Comparison of ENCODE assay signal across 20 cellular contexts in genomic region chr5:160033546-160034252, GRCh38. TPM values are rescaled to one million over a fixed set of nuclear protein-coding genes. Genes with fewer than 3 reads are reported as not detected.
DNase-seq lines count a peak whose midpoint lies in the region; ATAC-seq, FAIRE-seq and TF ChIP-seq lines count a peak whose summit lies in the region.
"Had no signal": no experiment of that assay in that cellular context is flagged by ENCODE, and none has a peak within 500 bp of the region (broad histone marks: within the 10 kb centered on the region; RNA-seq: fewer than 3 reads in every experiment).

No MANE protein-coding gene starts in this region.

- peaks cover 5% of the 10 kb centered on the region for H3K79me2 ChIP-seq in HepG2 (ENCODE audit: insufficient read depth, low read length)
- no peaks in the 10 kb centered on the region for H3K79me2 ChIP-seq in endothelial cell of umbilical vein (ENCODE audit: control insufficient read depth, insufficient read depth, low read length)

- no peak overlapping the region for H3K4me3 Mint-ChIP-seq in WTC11
- H3K4me3 Mint-ChIP-seq in stimulated activated effector memory CD8-positive, alpha-beta T cell treated with anti-CD3 and anti-CD28 coated beads, Interleukin-12 subunit alpha, Interleukin-12 subunit beta, amount 100 ng/mL, for 72 hours, result no peak overlapping the region
- H3K4me3 Mint-ChIP-seq: B cell; CD8-positive, alpha-beta memory T cell; GM23338; H9 had no signal

- ATAC-seq in HepG2 (no peak), right lobe of liver (no peak), WTC11 (no peak)
- no peak for ATAC-seq in stimulated activated effector memory CD8-positive, alpha-beta T cell treated with anti-CD3 and anti-CD28 coated beads, Interleukin-12 subunit alpha, Interleukin-12 subunit beta, amount 100 ng/mL, for 72 hours
- ATAC-seq: GM23338 had no signal

- H3K4me3 ChIP-seq in HepG2 (replicated peaks in 1 of 3; ENCODE audit: insufficient read depth in 1 of 3, low read depth in 2 of 3, low read length in 3 of 3) (no peak overlapping the region), right lobe of liver (no peak overlapping the region), endothelial cell of umbilical vein (replicated peaks in 1 of 3; ENCODE audit: insufficient read depth in 1 of 3, low read depth in 1 of 3, low read length in 3 of 3) (no peak overlapping the region), esophagus squamous epithelium (no peak overlapping the region)
- H3K4me3 ChIP-seq: GM23338 had no signal

- DNase-seq in HepG2 (ENCODE audit: low spot score) (no peak), right lobe of liver (no peak), WTC11 (ENCODE audit: low spot score) (no peak), endothelial cell of umbilical vein (ENCODE audit: low read depth, low spot score) (peak; percentile 24), esophagus squamous epithelium (lab: John Stamatoyannopoulos, UW) (no peak), NCI-H524 (lab: John Stamatoyannopoulos, UW) (no peak), NCI-H2196 treated with DMSO at 0.1 percent for 48 hours (lab: John Stamatoyannopoulos, UW; ENCODE audit: unreplicated experiment) (no peak)
- DNase-seq in stimulated activated effector memory CD8-positive, alpha-beta T cell treated with anti-CD3 and anti-CD28 coated beads, Interleukin-12 subunit alpha, Interleukin-12 subunit beta, amount 100 ng/mL, for 72 hours (ENCODE audit: low spot score in 2 of 2), result no peak
- DNase-seq: 8988T; ACHN; C1 segment of cervical spinal cord; Caco-2; CD8-positive, alpha-beta memory T cell; DND-41; GDM1; H9 had no signal

- H3K9me3 ChIP-seq in HepG2 (ENCODE audit: low read length) (no peaks in the 10 kb centered on the region), right lobe of liver (no peaks in the 10 kb centered on the region), endothelial cell of umbilical vein (replicated peaks; ENCODE audit: control insufficient read depth, insufficient read depth, low read length) (no peaks in the 10 kb centered on the region), esophagus squamous epithelium (no peaks in the 10 kb centered on the region)
- H3K9me3 ChIP-seq: Caco-2 had no signal

- BruUV-seq in HepG2 (replicated peaks; lab: Mats Ljungman, UMichigan) (no TSS peak), endothelial cell of umbilical vein (replicated peaks; lab: Mats Ljungman, UMichigan) (no TSS peak)

- H3K27me3 Mint-ChIP-seq in WTC11 (ENCODE audit: low read depth), result no peaks in the 10 kb centered on the region
- H3K27me3 Mint-ChIP-seq: B cell; CD8-positive, alpha-beta memory T cell had no signal

- POLR2A ChIA-PET in HepG2 (lab: Yijun Ruan, JAX), result no interaction called here
- POLR2A ChIA-PET in WTC11 (lab: Charles Lee), result no interaction called here
- POLR2A ChIA-PET in endothelial cell of umbilical vein (lab: Charles Lee), result no interaction called here

- TF ChIP-seq EP300 in HepG2 (IDR thresholded peaks at IDR 0.05; ENCODE audit: low read depth in 2 of 2, low read length in 2 of 2), result no peak
- TF ChIP-seq EP300 in HepG2 (CRISPR knock-in tag; IDR thresholded peaks at IDR 0.05; ENCODE audit: borderline replicate concordance), result no peak

- no peaks in the 10 kb centered on the region for H3K27me3 ChIP-seq in HepG2 (ENCODE audit: control insufficient read depth in 1 of 2, insufficient read depth in 2 of 2, low read length in 2 of 2)
- no peaks in the 10 kb centered on the region for H3K27me3 ChIP-seq in right lobe of liver
- H3K27me3 ChIP-seq in endothelial cell of umbilical vein (ENCODE audit: control insufficient read depth in 2 of 2, insufficient read depth in 2 of 2, low read length in 2 of 2), result no peaks in the 10 kb centered on the region
- H3K27me3 ChIP-seq in esophagus squamous epithelium, result no peaks in the 10 kb centered on the region

- no peaks in the 10 kb centered on the region for H3K4me1 Mint-ChIP-seq in WTC11
- peaks cover 12% of the 10 kb centered on the region for H3K4me1 Mint-ChIP-seq in stimulated activated effector memory CD8-positive, alpha-beta T cell treated with anti-CD3 and anti-CD28 coated beads, Interleukin-12 subunit alpha, Interleukin-12 subunit beta, amount 100 ng/mL, for 72 hours
- H3K4me1 Mint-ChIP-seq: B cell, GM23338 had no signal

- H3K27ac ChIP-seq in HepG2 (ENCODE audit: extremely low read length, insufficient read depth, low read length), result no peak overlapping the region
- H3K27ac ChIP-seq in right lobe of liver, result no peak overlapping the region
- no peak overlapping the region for H3K27ac ChIP-seq in endothelial cell of umbilical vein (ENCODE audit: insufficient read depth, low read depth, low read length)
- H3K27ac ChIP-seq in esophagus squamous epithelium, result no peak overlapping the region

- no peak for TF ChIP-seq CTCF in HepG2 (CRISPR knock-in tag; IDR thresholded peaks at IDR 0.05)
- TF ChIP-seq CTCF in right lobe of liver (IDR thresholded peaks at IDR 0.05), result no peak
- no peak for TF ChIP-seq CTCF in WTC11 (IDR thresholded peaks at IDR 0.05)
- TF ChIP-seq CTCF in endothelial cell of umbilical vein (IDR thresholded peaks at IDR 0.05; ENCODE audit: extremely low read depth in 1 of 2, insufficient read depth in 1 of 2, low read depth in 1 of 2, low read length in 2 of 2), result no peak
- no peak for TF ChIP-seq CTCF in esophagus squamous epithelium (IDR thresholded peaks at IDR 0.05)

- dilution Hi-C loops in endothelial cell of umbilical vein (cut with MboI; ENCODE audit: extremely low pct_ligation_motif_present, low sequenced_read_pairs), result no loop called here

- H4K20me1 ChIP-seq in HepG2 (ENCODE audit: insufficient read depth, low read length) (no peaks in the 10 kb centered on the region), endothelial cell of umbilical vein (replicated peaks; ENCODE audit: control insufficient read depth, extremely low read depth, insufficient read depth, low read length) (no peaks in the 10 kb centered on the region)

- H2AFZ ChIP-seq in HepG2 (ENCODE audit: low read length), result no peak overlapping the region
- no peak overlapping the region for H2AFZ ChIP-seq in endothelial cell of umbilical vein (ENCODE audit: low read depth, low read length)
- H2AFZ ChIP-seq: GM23338 had no signal

- H3K4me1 ChIP-seq in HepG2 (ENCODE audit: insufficient read depth, low read length), result peaks cover 10% of the 10 kb centered on the region; the same call in 1 of the 2 replicates
- H3K4me1 ChIP-seq in right lobe of liver, result peaks cover 0 to 3% (median 0%) of the 10 kb centered on the region in 4 donors
- H3K4me1 ChIP-seq in endothelial cell of umbilical vein (ENCODE audit: control insufficient read depth, extremely low read depth, insufficient read depth, low read length), result peaks cover 6% of the 10 kb centered on the region
- H3K4me1 ChIP-seq in esophagus squamous epithelium, result peaks cover 0 to 11% (median 0%) of the 10 kb centered on the region in 3 donors

- no peak overlapping the region for H3K4me2 ChIP-seq in HepG2 (ENCODE audit: low read depth, low read length)
- no peak overlapping the region for H3K4me2 ChIP-seq in endothelial cell of umbilical vein (ENCODE audit: insufficient read depth, low read length)
- H3K4me2 ChIP-seq: GM23338 had no signal

- peaks cover 36% of the 10 kb centered on the region for H3K36me3 Mint-ChIP-seq in WTC11
- H3K36me3 Mint-ChIP-seq in stimulated activated effector memory CD8-positive, alpha-beta T cell treated with anti-CD3 and anti-CD28 coated beads, Interleukin-12 subunit alpha, Interleukin-12 subunit beta, amount 100 ng/mL, for 72 hours, result peaks cover 61% of the 10 kb centered on the region

- in situ Hi-C loops in HepG2 (cut with HindIII; ENCODE audit: extremely low pct_ligation_motif_present, low pct_unique_long_range_greater_than_20kb), result no loop called here

- WGBS in HepG2 (ENCODE audit: low lambda C conversion rate), result 93% methylated on average over 4 of the region's 4 CpGs
- 93% methylated on average over 2 of the region's 4 CpGs for WGBS in right lobe of liver (ENCODE audit: insufficient coverage, low coverage, low lambda C conversion rate, missing lambda C conversion rate)
- 87 to 90% methylated on average over 4 of the region's 4 CpGs for WGBS in esophagus squamous epithelium, 2 donors

- intact Hi-C loops in HepG2 (cut with micrococcal nuclease; ENCODE audit: unreplicated experiment) (no loop called here), right lobe of liver (cut with DNase I) (no loop called here), endothelial cell of umbilical vein (cut with micrococcal nuclease) (no loop called here), esophagus squamous epithelium (cut with DNase I) (no loop called here)

- no peak for TF ChIP-seq POLR2A in HepG2 (IDR thresholded peaks at IDR 0.05; ENCODE audit: insufficient read depth in 1 of 2, low read depth in 2 of 2, low read length in 2 of 2)
- no peak for TF ChIP-seq POLR2A in right lobe of liver (IDR thresholded peaks at IDR 0.05)
- TF ChIP-seq POLR2A in endothelial cell of umbilical vein (IDR thresholded peaks at IDR 0.05; ENCODE audit: low read depth, low read length), result no peak
- TF ChIP-seq POLR2A in esophagus squamous epithelium (IDR thresholded peaks at IDR 0.05), result no peak

- no peak for TF ChIP-seq RAD21 in HepG2 (CRISPR knock-in tag; IDR thresholded peaks at IDR 0.05)

- peaks cover 9 to 50% of the 10 kb centered on the region in 2 experiments for H3K36me3 ChIP-seq in HepG2 (replicated peaks in 1 of 2; ENCODE audit: control insufficient read depth in 1 of 2, insufficient read depth in 2 of 2, low read length in 2 of 2)
- peaks cover 0 to 26% (median 11%) of the 10 kb centered on the region in 4 donors for H3K36me3 ChIP-seq in right lobe of liver
- H3K36me3 ChIP-seq in endothelial cell of umbilical vein (ENCODE audit: control insufficient read depth in 2 of 2, extremely low read depth in 1 of 2, insufficient read depth in 2 of 2, low read length in 2 of 2), result peaks cover 5 to 13% of the 10 kb centered on the region in 2 experiments
- H3K36me3 ChIP-seq in esophagus squamous epithelium, result peaks cover 0 to 78% (median 11%) of the 10 kb centered on the region in 3 donors

- no peak overlapping the region for H3K9ac ChIP-seq in HepG2 (ENCODE audit: insufficient read depth, low read depth, low read length)
- H3K9ac ChIP-seq in endothelial cell of umbilical vein (replicated peaks; ENCODE audit: extremely low read depth, insufficient read depth, low read length), result no peak overlapping the region

- H3K9me1 ChIP-seq in endothelial cell of umbilical vein (replicated peaks; ENCODE audit: control insufficient read depth, extremely low read depth, insufficient read depth, low read length), result peaks cover 3% of the 10 kb centered on the region

- H3K27ac Mint-ChIP-seq in WTC11, result no peak overlapping the region
- peak overlapping the region; percentile 37 for H3K27ac Mint-ChIP-seq in stimulated activated effector memory CD8-positive, alpha-beta T cell treated with anti-CD3 and anti-CD28 coated beads, Interleukin-12 subunit alpha, Interleukin-12 subunit beta, amount 100 ng/mL, for 72 hours
- H3K27ac Mint-ChIP-seq: B cell, GM23338, H9 had no signal

- no peaks in the 10 kb centered on the region for H3K9me3 Mint-ChIP-seq in WTC11
- H3K9me3 Mint-ChIP-seq in stimulated activated effector memory CD8-positive, alpha-beta T cell treated with anti-CD3 and anti-CD28 coated beads, Interleukin-12 subunit alpha, Interleukin-12 subunit beta, amount 100 ng/mL, for 72 hours, result no peaks in the 10 kb centered on the region
- H3K9me3 Mint-ChIP-seq: CD8-positive, alpha-beta memory T cell; GM23338; H9 had no signal

- CTCF ChIA-PET in HepG2 (lab: Yijun Ruan, JAX; ENCODE audit: low intra/inter-chr PET ratio, low total read pairs), result no interaction called here
- CTCF ChIA-PET in WTC11 (lab: Charles Lee), result interaction anchor here (2.1 kb wide), 1 partner anchor 12 kb away, joined by 7 read pairs; no protein-coding TSS in a partner anchor
- CTCF ChIA-PET in endothelial cell of umbilical vein (lab: Charles Lee), result interaction anchor here (0.7 to 2.7 kb wide), 4 partner anchors 8 to 312 kb away, joined by 3 to 13 read pairs (median 4); no protein-coding TSS in a partner anchor

- no peak for FAIRE-seq in HepG2 (lab: Jason Lieb, UNC)
- peak; percentile 52 for FAIRE-seq in endothelial cell of umbilical vein (lab: Jason Lieb, UNC)
- FAIRE-seq: GM12892, HTR-8/SVneo had no signal

RNA-seq across cellular contexts. Expression of gene TTC1, which starts 24.8 kb away (rescaled TPM):
- total RNA-seq in HepG2 (2016; rRNA removed; fragmentation: Illumina TruSeq; extraction: Trizol) (72.1 and 104 TPM in 2 replicates), right lobe of liver (10 to 100 TPM; 19.8 to 28.6 (median 24.8) TPM), WTC11 (2021) (46.4 to 48.3 TPM (median 47.4 TPM) in 3 replicates), endothelial cell of umbilical vein (59.6 and 62.6 TPM in 2 replicates), esophagus squamous epithelium (10 to 100 TPM; 18.3 to 38.3 (median 33.5) TPM)
- total RNA-seq in HepG2 (2016; cell fraction: cytosol; rRNA removed; fragmentation: Illumina TruSeq; extraction: Trizol; ENCODE audit: low read depth), result 19.3 and 21.9 TPM in 2 replicates
- 69.2 and 107 TPM in 2 replicates for total RNA-seq in HepG2 (2016; cell fraction: insoluble cytoplasmic fraction; rRNA removed; fragmentation: Illumina TruSeq; extraction: Trizol)
- total RNA-seq in HepG2 (2016; cell fraction: membrane; rRNA removed; fragmentation: Illumina TruSeq; extraction: Trizol), result 24.6 and 25.7 TPM in 2 replicates
- 28.3 and 31.8 TPM in 2 replicates for total RNA-seq in HepG2 (2016; cell fraction: nucleus; rRNA removed; fragmentation: Illumina TruSeq; extraction: Trizol)
- polyA plus RNA-seq in HepG2 (2011; rRNA removed) (15.2 and 16.1 TPM in 2 replicates), endothelial cell of umbilical vein (23.9 and 25.9 TPM in 2 replicates)
- polyA plus RNA-seq in HepG2 (2011; cell fraction: cytosol; rRNA removed), result 10.5 and 13.3 TPM in 2 replicates
- 6.2 and 8.3 TPM in 2 replicates for polyA plus RNA-seq in HepG2 (2011; cell fraction: nucleus; rRNA removed)
- polyA plus RNA-seq in HepG2 (2012), result 23.2 and 26.0 TPM in 2 replicates
- polyA plus RNA-seq in HepG2 (2016; cell fraction: cytosol; fragmentation: Illumina TruSeq; extraction: Trizol; ENCODE audit: low read depth), result 10.3 TPM in 2 replicates
- polyA plus RNA-seq in HepG2 (2016; cell fraction: insoluble cytoplasmic fraction; fragmentation: Illumina TruSeq; extraction: Trizol; ENCODE audit: low read depth), result 106 and 107 TPM in 2 replicates
- 15.9 and 17.3 TPM in 2 replicates for polyA plus RNA-seq in HepG2 (2016; cell fraction: membrane; fragmentation: Illumina TruSeq; extraction: Trizol; ENCODE audit: low read depth)
- 37.7 and 41.1 TPM in 2 replicates for polyA plus RNA-seq in HepG2 (2016; cell fraction: nucleus; fragmentation: Illumina TruSeq; extraction: Trizol; ENCODE audit: insufficient read depth, low read depth)
- polyA minus RNA-seq in HepG2 (2011; rRNA and poly(A)+ RNA removed; ENCODE audit: low replicate concordance), result 16.7 and 45.6 TPM in 2 replicates
- polyA minus RNA-seq in HepG2 (2011; cell fraction: cytosol; rRNA and poly(A)+ RNA removed), result 8.1 and 9.6 TPM in 2 replicates
- polyA minus RNA-seq in HepG2 (2011; cell fraction: nucleus; rRNA and poly(A)+ RNA removed), result 15.7 and 18.4 TPM in 2 replicates
- polyA plus RNA-seq in endothelial cell of umbilical vein (2011; cell fraction: cytosol; rRNA removed), result 37.0 and 43.3 TPM in 2 replicates
- polyA plus RNA-seq in endothelial cell of umbilical vein (2011; cell fraction: nucleus; rRNA removed), result 22.0 and 23.9 TPM in 2 replicates
- polyA plus RNA-seq in endothelial cell of umbilical vein (2012), result 55.0 and 85.9 TPM in 2 replicates
- polyA minus RNA-seq in endothelial cell of umbilical vein, result 23.7 and 27.5 TPM in 2 replicates
- polyA minus RNA-seq in endothelial cell of umbilical vein (2011; cell fraction: cytosol; rRNA and poly(A)+ RNA removed), result 13.0 TPM
- 8.7 and 13.2 TPM in 2 replicates for polyA minus RNA-seq in endothelial cell of umbilical vein (2011; cell fraction: nucleus; rRNA and poly(A)+ RNA removed)

Comparison
In these comparisons a context has a peak if more than half of its experiments do, and no peak if none do; other contexts are left out.
1. Of the 50 proteins assayed by ChIP-seq in both HepG2 and WTC11: peak only in HepG2: none; only in WTC11: none; in both: ZNF121; in neither: 49.